ENCODE assay signal across 13 cellular contexts in the genomic region with DNA sequence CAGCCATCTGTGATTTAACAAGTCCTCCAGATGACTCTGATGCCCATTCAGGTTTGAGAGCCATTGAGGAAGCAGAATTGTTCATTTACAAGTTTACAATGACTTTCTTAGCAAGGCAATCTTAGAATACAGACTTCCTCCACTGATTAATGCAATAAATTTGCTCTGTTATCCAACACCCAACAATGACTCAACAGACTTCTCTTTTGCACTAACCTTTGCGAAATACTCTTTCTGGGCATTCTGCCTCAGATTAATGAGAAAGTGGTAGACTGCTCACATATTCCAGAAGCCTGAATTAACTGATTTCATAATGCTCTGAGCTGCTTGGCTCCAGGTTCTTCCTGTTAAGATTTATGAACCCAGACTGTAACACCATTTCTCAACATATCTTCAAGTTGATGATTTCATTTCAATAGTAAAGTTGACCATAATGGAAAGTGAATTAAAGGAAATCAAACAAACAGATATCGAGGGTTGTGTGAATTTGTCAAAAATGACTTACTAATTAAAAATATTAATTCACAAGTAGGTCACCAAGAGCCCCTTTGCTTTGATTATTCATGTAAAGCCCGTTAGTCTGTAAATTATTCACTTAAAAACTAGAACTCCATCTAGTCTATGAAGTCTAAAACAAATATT.
DNase-seq lines count a peak whose midpoint lies in the region; ATAC-seq, FAIRE-seq and TF ChIP-seq lines count a peak whose summit lies in the region.
"Had no signal": no experiment of that assay in that cellular context is flagged by ENCODE, and none has a peak within 500 bp of the region (broad histone marks: within the 10 kb centered on the region; RNA-seq: fewer than 3 reads in every experiment).

No MANE protein-coding gene starts in this region.

- H3K27me3 ChIP-seq in endothelial cell of umbilical vein (ENCODE audit: control insufficient read depth in 2 of 2, insufficient read depth in 2 of 2, low read length in 2 of 2): no peaks in the 10 kb centered on the region
- no peaks in the 10 kb centered on the region for H3K27me3 ChIP-seq in osteoblast (ENCODE audit: insufficient read depth, low read length)
- H3K27me3 ChIP-seq in WERI-Rb-1 (ENCODE audit: insufficient read depth, low read depth, severe bottlenecking): no peaks in the 10 kb centered on the region
- H3K27me3 ChIP-seq: esophagus squamous epithelium had no signal

- no peaks in the 10 kb centered on the region for H3K9me3 ChIP-seq in endothelial cell of umbilical vein (replicated peaks; ENCODE audit: control insufficient read depth, insufficient read depth, low read length)
- H3K9me3 ChIP-seq in osteoblast (ENCODE audit: low read depth, low read length): peaks cover 14% of the 10 kb centered on the region
- no peaks in the 10 kb centered on the region for H3K9me3 ChIP-seq in WERI-Rb-1 (ENCODE audit: severe bottlenecking)

- no peaks in the 10 kb centered on the region for H3K4me1 Mint-ChIP-seq in activated CD8-positive, alpha-beta memory T cell treated with anti-CD3 and anti-CD28 coated beads, Interleukin-2, amount 10 ng/mL, durations not matched to agents 7 days and 5 days
- no peaks in the 10 kb centered on the region for H3K4me1 Mint-ChIP-seq in activated naive CD8-positive, alpha-beta T cell treated with anti-CD3 and anti-CD28 coated beads, Interleukin-2, amount 50 U/mL, for 24 hours
- H3K4me1 Mint-ChIP-seq: activated naive CD4-positive, alpha-beta T cell treated with anti-CD3 and anti-CD28 coated beads, Interleukin-2, amount 50 U/mL, for 24 hours; stimulated activated naive B cell treated with anti-CD40 and anti-IgM and Interleukin-4, amounts not matched to agents 10 μg/mL and 1 μg/mL and 100 μg/mL, for 72 hours had no signal

- no peaks in the 10 kb centered on the region for H3K36me3 Mint-ChIP-seq in activated CD8-positive, alpha-beta memory T cell treated with anti-CD3 and anti-CD28 coated beads, Interleukin-2, amount 10 ng/mL, durations not matched to agents 7 days and 5 days
- H3K36me3 Mint-ChIP-seq in activated naive CD8-positive, alpha-beta T cell treated with anti-CD3 and anti-CD28 coated beads, Interleukin-2, amount 50 U/mL, for 24 hours (ENCODE audit: low read depth): no peaks in the 10 kb centered on the region
- H3K36me3 Mint-ChIP-seq: activated naive CD4-positive, alpha-beta T cell treated with anti-CD3 and anti-CD28 coated beads, Interleukin-2, amount 50 U/mL, for 24 hours; stimulated activated naive B cell treated with anti-CD40 and anti-IgM and Interleukin-4, amounts not matched to agents 10 μg/mL and 1 μg/mL and 100 μg/mL, for 72 hours had no signal

- no peak overlapping the region for H3K4me2 ChIP-seq in endothelial cell of umbilical vein (ENCODE audit: insufficient read depth, low read length)
- no peak overlapping the region for H3K4me2 ChIP-seq in osteoblast (ENCODE audit: insufficient read depth, low read length)

- H3K27ac ChIP-seq in endothelial cell of umbilical vein (ENCODE audit: insufficient read depth, low read depth, low read length): peak overlapping the region; percentile 46
- H3K27ac ChIP-seq in osteoblast (ENCODE audit: low read depth, low read length): peak overlapping the region; percentile 83
- no peak overlapping the region for H3K27ac ChIP-seq in WERI-Rb-1

- H3K27me3 Mint-ChIP-seq in activated CD8-positive, alpha-beta memory T cell treated with anti-CD3 and anti-CD28 coated beads, Interleukin-2, amount 10 ng/mL, durations not matched to agents 7 days and 5 days: no peaks in the 10 kb centered on the region
- H3K27me3 Mint-ChIP-seq in activated naive CD8-positive, alpha-beta T cell treated with anti-CD3 and anti-CD28 coated beads, Interleukin-2, amount 50 U/mL, for 24 hours: peaks cover 18% of the 10 kb centered on the region

- no peak overlapping the region for H3K4me3 Mint-ChIP-seq in activated CD8-positive, alpha-beta memory T cell treated with anti-CD3 and anti-CD28 coated beads, Interleukin-2, amount 10 ng/mL, durations not matched to agents 7 days and 5 days
- H3K4me3 Mint-ChIP-seq in activated naive CD8-positive, alpha-beta T cell treated with anti-CD3 and anti-CD28 coated beads, Interleukin-2, amount 50 U/mL, for 24 hours: no peak overlapping the region
- H3K4me3 Mint-ChIP-seq: activated naive CD4-positive, alpha-beta T cell treated with anti-CD3 and anti-CD28 coated beads, Interleukin-2, amount 50 U/mL, for 24 hours; stimulated activated naive B cell treated with anti-CD40 and anti-IgM and Interleukin-4, amounts not matched to agents 10 μg/mL and 1 μg/mL and 100 μg/mL, for 72 hours had no signal

- TF ChIP-seq CTCF in NB4 (IDR thresholded peaks at IDR 0.05; ENCODE audit: low read depth, low read length) (no peak), endothelial cell of umbilical vein (IDR thresholded peaks at IDR 0.05; ENCODE audit: extremely low read depth in 1 of 2, insufficient read depth in 1 of 2, low read depth in 1 of 2, low read length in 2 of 2) (no peak), osteoblast (IDR thresholded peaks at IDR 0.05; ENCODE audit: extremely low read depth, low read depth, low read length) (no peak), WERI-Rb-1 (IDR thresholded peaks at IDR 0.05; ENCODE audit: low read depth, low read length) (no peak)

- H4K20me1 ChIP-seq in endothelial cell of umbilical vein (replicated peaks; ENCODE audit: control insufficient read depth, extremely low read depth, insufficient read depth, low read length) (no peaks in the 10 kb centered on the region), osteoblast (ENCODE audit: insufficient read depth, low read length) (no peaks in the 10 kb centered on the region)

- H3K79me2 ChIP-seq in endothelial cell of umbilical vein (ENCODE audit: control insufficient read depth, insufficient read depth, low read length) (peaks cover 2% of the 10 kb centered on the region), osteoblast (ENCODE audit: insufficient read depth, low read length) (peaks cover 58% of the 10 kb centered on the region)

- DNase-seq in EH (ENCODE audit: low read depth): peak; percentile 98
- peak; percentile 65 for DNase-seq in NB4 (ENCODE audit: low read depth)
- DNase-seq in endothelial cell of umbilical vein (ENCODE audit: low read depth, low spot score): peak; percentile 93
- no peak for DNase-seq in osteoblast (ENCODE audit: insufficient read length, low spot score, missing footprints)
- DNase-seq in activated CD8-positive, alpha-beta memory T cell treated with anti-CD3 and anti-CD28 coated beads, Interleukin-2, amount 10 ng/mL, durations not matched to agents 7 days and 5 days: no peak
- DNase-seq in activated naive CD8-positive, alpha-beta T cell treated with anti-CD3 and anti-CD28 coated beads, Interleukin-2, amount 50 U/mL, for 24 hours: no peak
- DNase-seq in WERI-Rb-1: no peak
- DNase-seq: activated CD4-positive, CD25-positive, alpha-beta regulatory T cell; DMS79 treated with DMSO at 0.1 percent for 48 hours; esophagus squamous epithelium; stimulated activated naive B cell treated with anti-CD40 and anti-IgM and Interleukin-4, amounts not matched to agents 10 μg/mL and 1 μg/mL and 100 μg/mL, for 72 hours had no signal

- intact Hi-C loops in endothelial cell of umbilical vein (cut with micrococcal nuclease): no loop called here

- peak; percentile 52 for FAIRE-seq in endothelial cell of umbilical vein (lab: Jason Lieb, UNC)

- H3K36me3 ChIP-seq in endothelial cell of umbilical vein (ENCODE audit: control insufficient read depth in 2 of 2, extremely low read depth in 1 of 2, insufficient read depth in 2 of 2, low read length in 2 of 2) (no peaks in the 10 kb centered on the region), osteoblast (ENCODE audit: insufficient read depth, low read length) (peaks cover 26% of the 10 kb centered on the region), WERI-Rb-1 (no peaks in the 10 kb centered on the region)
- H3K36me3 ChIP-seq: esophagus squamous epithelium had no signal

- dilution Hi-C loops in endothelial cell of umbilical vein (cut with MboI; ENCODE audit: extremely low pct_ligation_motif_present, low sequenced_read_pairs): no loop called here

- no peak for TF ChIP-seq POLR2A in NB4 (IDR thresholded peaks at IDR 0.05; ENCODE audit: extremely low read depth, insufficient read length)
- TF ChIP-seq POLR2A in endothelial cell of umbilical vein (IDR thresholded peaks at IDR 0.05; ENCODE audit: low read depth, low read length): no peak

- CTCF ChIA-PET in endothelial cell of umbilical vein (lab: Charles Lee): interaction anchor here (1.0 to 4.0 kb wide), 2 partner anchors 10 to 16 kb away, joined by 3 to 27 read pairs; no protein-coding TSS in a partner anchor
- CTCF ChIA-PET in activated CD8-positive, alpha-beta memory T cell treated with anti-CD3 and anti-CD28 coated beads, Interleukin-2, amount 10 ng/mL, durations not matched to agents 7 days and 5 days (lab: Charles Lee): no interaction called here

- POLR2A ChIA-PET in endothelial cell of umbilical vein (lab: Charles Lee): no interaction called here

- H3K27ac Mint-ChIP-seq in activated CD8-positive, alpha-beta memory T cell treated with anti-CD3 and anti-CD28 coated beads, Interleukin-2, amount 10 ng/mL, durations not matched to agents 7 days and 5 days: no peak overlapping the region
- no peak overlapping the region for H3K27ac Mint-ChIP-seq in activated naive CD8-positive, alpha-beta T cell treated with anti-CD3 and anti-CD28 coated beads, Interleukin-2, amount 50 U/mL, for 24 hours
- H3K27ac Mint-ChIP-seq: activated naive CD4-positive, alpha-beta T cell treated with anti-CD3 and anti-CD28 coated beads, Interleukin-2, amount 50 U/mL, for 24 hours; stimulated activated naive B cell treated with anti-CD40 and anti-IgM and Interleukin-4, amounts not matched to agents 10 μg/mL and 1 μg/mL and 100 μg/mL, for 72 hours had no signal

- H3K9ac ChIP-seq in endothelial cell of umbilical vein (replicated peaks; ENCODE audit: extremely low read depth, insufficient read depth, low read length): no peak overlapping the region

- H3K9me1 ChIP-seq in endothelial cell of umbilical vein (replicated peaks; ENCODE audit: control insufficient read depth, extremely low read depth, insufficient read depth, low read length): no peaks in the 10 kb centered on the region

- H3K4me1 ChIP-seq in endothelial cell of umbilical vein (ENCODE audit: control insufficient read depth, extremely low read depth, insufficient read depth, low read length) (peaks cover 48% of the 10 kb centered on the region), osteoblast (ENCODE audit: insufficient read depth, low read length) (peaks cover 55% of the 10 kb centered on the region)

- TSS peak; percentile 58 for BruUV-seq in endothelial cell of umbilical vein (replicated peaks; lab: Mats Ljungman, UMichigan)

- no peaks in the 10 kb centered on the region for H3K9me3 Mint-ChIP-seq in activated CD8-positive, alpha-beta memory T cell treated with anti-CD3 and anti-CD28 coated beads, Interleukin-2, amount 10 ng/mL, durations not matched to agents 7 days and 5 days (ENCODE audit: low read depth)
- H3K9me3 Mint-ChIP-seq in activated naive CD8-positive, alpha-beta T cell treated with anti-CD3 and anti-CD28 coated beads, Interleukin-2, amount 50 U/mL, for 24 hours: no peaks in the 10 kb centered on the region
- H3K9me3 Mint-ChIP-seq: activated naive CD4-positive, alpha-beta T cell treated with anti-CD3 and anti-CD28 coated beads, Interleukin-2, amount 50 U/mL, for 24 hours; stimulated activated naive B cell treated with anti-CD40 and anti-IgM and Interleukin-4, amounts not matched to agents 10 μg/mL and 1 μg/mL and 100 μg/mL, for 72 hours had no signal

- H2AFZ ChIP-seq in endothelial cell of umbilical vein (ENCODE audit: low read depth, low read length) (no peak overlapping the region), osteoblast (ENCODE audit: low read length) (no peak overlapping the region)

- ATAC-seq in activated CD8-positive, alpha-beta memory T cell treated with anti-CD3 and anti-CD28 coated beads, Interleukin-2, amount 10 ng/mL, durations not matched to agents 7 days and 5 days: no peak
- ATAC-seq in activated naive CD8-positive, alpha-beta T cell treated with anti-CD3 and anti-CD28 coated beads, Interleukin-2, amount 50 U/mL, for 24 hours: no peak
- no peak for ATAC-seq in HG03175 (IDR thresholded peaks at IDR 0.05; ENCODE audit: unreplicated experiment)
- ATAC-seq: stimulated activated naive B cell treated with anti-CD40 and anti-IgM and Interleukin-4, amounts not matched to agents 10 μg/mL and 1 μg/mL and 100 μg/mL, for 72 hours had no signal

- no peak overlapping the region for H3K4me3 ChIP-seq in NB4 (ENCODE audit: low read depth, low read length)
- no peak overlapping the region for H3K4me3 ChIP-seq in endothelial cell of umbilical vein (replicated peaks in 1 of 3; ENCODE audit: insufficient read depth in 1 of 3, low read depth in 1 of 3, low read length in 3 of 3)
- peak overlapping the region; percentile 13 for H3K4me3 ChIP-seq in osteoblast (ENCODE audit: insufficient read depth, low read length)
- no peak overlapping the region for H3K4me3 ChIP-seq in WERI-Rb-1 (ENCODE audit: low read depth, low read length)
- H3K4me3 ChIP-seq: esophagus squamous epithelium had no signal

Comparison
In these comparisons a context has a peak if more than half of its experiments do, and no peak if none do; other contexts are left out.
1. DNase-seq: peak in EH (single experiment), NB4 (single experiment) and endothelial cell of umbilical vein (single experiment); none in osteoblast (single experiment), activated CD8-positive, alpha-beta memory T cell treated with anti-CD3 and anti-CD28 coated beads, Interleukin-2, amount 10 ng/mL, durations not matched to agents 7 days and 5 days (single experiment), activated naive CD8-positive, alpha-beta T cell treated with anti-CD3 and anti-CD28 coated beads, Interleukin-2, amount 50 U/mL, for 24 hours (single experiment) and WERI-Rb-1 (single experiment).